Comparison of ENCODE assay signal across 9 cellular contexts in genomic region chr6:7196019-7196402, GRCh38.
A peak's percentile ranks its signal among the peaks of the same experiment; 100 is the strongest.
DNase-seq lines count a peak whose midpoint lies in the region; ATAC-seq and TF ChIP-seq lines count a peak whose summit lies in the region.
"Had no signal": no experiment of that assay in that cellular context is flagged by ENCODE, and none has a peak within 500 bp of the region (broad histone marks: within the 10 kb centered on the region; RNA-seq: fewer than 3 reads in every experiment).

No MANE protein-coding gene starts in this region.

- no peak overlapping the region for H3K14ac ChIP-seq in neuronal stem cell (ENCODE audit: low read length)

- no peak overlapping the region for H3K27ac ChIP-seq in SK-N-SH (ENCODE audit: low read depth in 2 of 2, low read length in 1 of 2)
- no peak overlapping the region for H3K27ac ChIP-seq in neuronal stem cell (replicated peaks; ENCODE audit: low read length)

- peaks cover 41% of the 10 kb centered on the region for H3K36me3 Mint-ChIP-seq in T-cell

- no peak overlapping the region for H2AK5ac ChIP-seq in neuronal stem cell (ENCODE audit: low read depth, low read length)

- H4K91ac ChIP-seq in neuronal stem cell (ENCODE audit: low read depth, low read length, poor library complexity) = peak overlapping the region; percentile 72

- H3K9me3 Mint-ChIP-seq in T-cell = no peaks in the 10 kb centered on the region

- no peaks in the 10 kb centered on the region for H4K20me1 ChIP-seq in SK-N-SH (ENCODE audit: insufficient read depth)

- H3K27ac Mint-ChIP-seq in T-cell = peak overlapping the region; percentile 67 to 87

- H3K4ac ChIP-seq in neuronal stem cell (ENCODE audit: low read length) = peak overlapping the region; percentile 53

- peaks cover 0 to 3% of the 10 kb centered on the region in 2 experiments; a peak in 1 of 4 replicates for H3K4me1 ChIP-seq in SK-N-SH (ENCODE audit: control insufficient read depth in 1 of 2, insufficient read depth in 2 of 2, low read depth in 1 of 2, low read length in 1 of 2)
- peaks cover 0 to 5% of the 10 kb centered on the region in 2 donors for H3K4me1 ChIP-seq in neuronal stem cell (ENCODE audit: control insufficient read depth in 2 of 2, insufficient read depth in 1 of 2, low read depth in 1 of 2, low read length in 2 of 2)

- no peak overlapping the region for H3K23ac ChIP-seq in neuronal stem cell (ENCODE audit: low read depth, low read length, poor library complexity)

- no peaks in the 10 kb centered on the region for H3K79me1 ChIP-seq in neuronal stem cell (ENCODE audit: low read depth, low read length)

- H3K27me3 ChIP-seq in SK-N-SH (ENCODE audit: insufficient read depth) (no peaks in the 10 kb centered on the region), neuronal stem cell (ENCODE audit: control insufficient read depth in 3 of 3, insufficient read depth in 3 of 3, low read depth in 1 of 3, low read length in 3 of 3) (no peaks in the 10 kb centered on the region)

- H3K9ac ChIP-seq in SK-N-SH (no peak overlapping the region), neuronal stem cell (ENCODE audit: low read depth, low read length, poor library complexity) (no peak overlapping the region)

- no peaks in the 10 kb centered on the region for H3F3A ChIP-seq in SK-N-SH (replicated peaks; ENCODE audit: insufficient read depth)

- TF ChIP-seq POLR2A in erythroblast (IDR thresholded peaks at IDR 0.05; ENCODE audit: low read length) = no peak

- TF ChIP-seq RAD21 in SK-N-SH (IDR thresholded peaks at IDR 0.05; ENCODE audit: low read length) = no peak

- H3K79me2 ChIP-seq in SK-N-SH (ENCODE audit: insufficient read depth) = peaks cover 14% of the 10 kb centered on the region

- H3K4me1 Mint-ChIP-seq in T-cell = peaks cover 39 to 55% (median 45%) of the 10 kb centered on the region in 3 donors

- peak; percentile 20; the same call in 1 of the 3 replicates for ATAC-seq in SK-N-SH treated with all-trans-retinoic acid at 6 μM for 48 hours
- peak; percentile 69 to 83 (median 74) for ATAC-seq in T-cell (replicated peaks in 1 of 4)
- no peak for ATAC-seq in GM18519 (IDR thresholded peaks at IDR 0.05; ENCODE audit: low FRiP score, unreplicated experiment)

- TF ChIP-seq CTCF in SK-N-SH (IDR thresholded peaks at IDR 0.05) = no peak

- no peaks in the 10 kb centered on the region for H3K27me3 Mint-ChIP-seq in T-cell

- POLR2A ChIA-PET in SK-N-SH (lab: Yijun Ruan, JAX) (no interaction called here), T-cell (lab: Charles Lee) (interaction anchor here (0.6 to 0.7 kb wide), 3 partner anchors 68 to 1933 kb away, joined by 4 to 11 read pairs (median 6); partner anchors contain the start of gene NRN1 (in 1 of the 2))

- H2BK5ac ChIP-seq in neuronal stem cell (ENCODE audit: low read length) = no peak overlapping the region

- H2BK120ac ChIP-seq in neuronal stem cell (ENCODE audit: low read depth, low read length) = no peak overlapping the region

- no peak for DNase-seq in SK-N-SH
- DNase-seq in T-cell = peak in 19 of 34 experiments; percentile 7 to 60 (median 21)
- peak; percentile 53 to 69 for DNase-seq in erythroblast (lab: John Stamatoyannopoulos, UW)
- no peak for DNase-seq in neuronal stem cell (ENCODE audit: low spot score)
- DNase-seq in DMS153 treated with DMSO at 0.1 percent for 48 hours (lab: John Stamatoyannopoulos, UW; ENCODE audit: unreplicated experiment) = no peak
- DNase-seq in SHP77 (lab: John Stamatoyannopoulos, UW) = no peak
- DNase-seq: NCI-H2081 treated with DMSO at 0.1 percent for 48 hours had no signal

- peak overlapping the region; percentile 13 for H3K18ac ChIP-seq in neuronal stem cell (ENCODE audit: low read length)

- TF ChIP-seq EP300 in SK-N-SH (IDR thresholded peaks at IDR 0.05; ENCODE audit: borderline replicate concordance in 1 of 2, low read depth in 1 of 2, low read length in 1 of 2) = no peak

- no peak overlapping the region for H2BK12ac ChIP-seq in neuronal stem cell (ENCODE audit: low read length)

- H3K4me3 Mint-ChIP-seq in T-cell = peak overlapping the region in 2 of 3 donors; percentile 51 to 81

- H3K36me3 ChIP-seq in SK-N-SH (replicated peaks in 1 of 2; ENCODE audit: control insufficient read depth in 1 of 2, insufficient read depth in 2 of 2, low read length in 1 of 2) = peaks cover 0 to 32% of the 10 kb centered on the region in 2 experiments
- peaks cover 0 to 50% of the 10 kb centered on the region in 2 donors for H3K36me3 ChIP-seq in neuronal stem cell (replicated peaks in 1 of 2; ENCODE audit: control insufficient read depth in 2 of 2, insufficient read depth in 2 of 2, low read length in 2 of 2)

- CTCF ChIA-PET in SK-N-SH (lab: Yijun Ruan, JAX) (no interaction called here), T-cell (lab: Charles Lee) (interaction anchor here in 1 of 2 donors (0.7 kb wide), 1 partner anchor 200 kb away, joined by 5 read pairs; no protein-coding TSS in a partner anchor)

- 33% methylated on average over 6 of the region's 7 CpGs for WGBS in SK-N-SH (ENCODE audit: low lambda C conversion rate)
- no CpG with 5 or more reads among the region's 7 CpGs for WGBS in neuronal stem cell (ENCODE audit: extremely low coverage in 2 of 2, insufficient read length in 2 of 2, insufficient replicate concordance in 1 of 2), 2 donors

- no peaks in the 10 kb centered on the region for H3K9me2 ChIP-seq in SK-N-SH

- H3K4me2 ChIP-seq in SK-N-SH = no peak overlapping the region
- no peak overlapping the region for H3K4me2 ChIP-seq in neuronal stem cell (ENCODE audit: insufficient read depth, low read length, poor library complexity, severe bottlenecking)

- H3K9me3 ChIP-seq in SK-N-SH = no peaks in the 10 kb centered on the region
- H3K9me3 ChIP-seq in neuronal stem cell (replicated peaks in 1 of 2; ENCODE audit: control insufficient read depth in 2 of 2, insufficient read depth in 1 of 2, low read depth in 1 of 2, low read length in 2 of 2) = no peaks in the 10 kb centered on the region

- no peak overlapping the region for H2AFZ ChIP-seq in SK-N-SH (ENCODE audit: low read depth)
- H2AFZ ChIP-seq in neuronal stem cell (ENCODE audit: low read length) = no peak overlapping the region

- H2BK15ac ChIP-seq in neuronal stem cell (ENCODE audit: low read length) = no peak overlapping the region

- H3K4me3 ChIP-seq in SK-N-SH (ENCODE audit: low read depth in 2 of 2, low read length in 1 of 2) (no peak overlapping the region), neuronal stem cell (ENCODE audit: low read length in 2 of 2) (no peak overlapping the region)

- H4K8ac ChIP-seq in neuronal stem cell (ENCODE audit: low read depth, low read length) = no peak overlapping the region

TF ChIP-seq in SK-N-SH treated with all-trans-retinoic acid at 6 μM for 48 hours, 23 proteins besides CTCF, POLR2A, EP300 and RAD21 (continues in another document):
- TF ChIP-seq CREB5 (CRISPR knock-in tag; IDR thresholded peaks at IDR 0.05; ENCODE audit: low read depth) = no peak
- TF ChIP-seq ZFP3 (CRISPR knock-in tag; IDR thresholded peaks at IDR 0.05) = no peak
- TF ChIP-seq ISL1 (CRISPR knock-in tag; IDR thresholded peaks at IDR 0.05) = no peak

TF ChIP-seq in SK-N-SH, 30 proteins besides CTCF, POLR2A, EP300 and RAD21:
- TF ChIP-seq TAF1 (IDR thresholded peaks at IDR 0.05; ENCODE audit: borderline replicate concordance, low read depth, low read length) (no peak), USF1 (IDR thresholded peaks at IDR 0.05; ENCODE audit: borderline replicate concordance, low read depth) (no peak), TEAD4 (IDR thresholded peaks at IDR 0.05; ENCODE audit: borderline replicate concordance, insufficient read depth) (no peak), NFIC (IDR thresholded peaks at IDR 0.05; ENCODE audit: borderline replicate concordance) (no peak)

Comparison
In these comparisons a context has a peak if more than half of its experiments do, and no peak if none do; other contexts are left out.
1. DNase-seq: peak in T-cell (19 of 34) and erythroblast (2 of 2); none in SK-N-SH (single experiment), neuronal stem cell (single experiment), DMS153 treated with DMSO at 0.1 percent for 48 hours (single experiment) and SHP77 (0 of 2).